ENCODE assay signal across 1 cellular context in genomic region chr10:129743738-129744133, GRCh38.
TF ChIP-seq lines count a peak whose summit lies in the region.

No MANE protein-coding gene starts in this region.

TF ChIP-seq in WTC11, 78 proteins besides CTCF, POLR2A, EP300 and RAD21 (continued from another document):
- no peak for TF ChIP-seq ATF2 (CRISPR knock-in tag; IDR thresholded peaks at IDR 0.05; ENCODE audit: borderline replicate concordance, low read depth)
- TF ChIP-seq SOX15 (CRISPR knock-in tag; IDR thresholded peaks at IDR 0.05), result no peak
- TF ChIP-seq, protein P1, sequence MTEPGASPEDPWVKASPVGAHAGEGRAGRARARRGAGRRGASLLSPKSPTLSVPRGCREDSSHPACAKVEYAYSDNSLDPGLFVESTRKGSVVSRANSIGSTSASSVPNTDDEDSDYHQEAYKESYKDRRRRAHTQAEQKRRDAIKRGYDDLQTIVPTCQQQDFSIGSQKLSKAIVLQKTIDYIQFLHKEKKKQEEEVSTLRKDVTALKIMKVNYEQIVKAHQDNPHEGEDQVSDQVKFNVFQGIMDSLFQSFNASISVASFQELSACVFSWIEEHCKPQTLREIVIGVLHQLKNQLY (CRISPR knock-in tag; IDR thresholded peaks at IDR 0.05), result no peak
- no peak for TF ChIP-seq ZBTB43 (CRISPR knock-in tag; IDR thresholded peaks at IDR 0.05)
- no peak for TF ChIP-seq CREM (CRISPR knock-in tag; IDR thresholded peaks at IDR 0.05)
- TF ChIP-seq ZNF425 (CRISPR knock-in tag; conservative IDR thresholded peaks at IDR 0.05), result no peak
